30 cellular contexts compared by ENCODE assay signal in the genomic region with DNA sequence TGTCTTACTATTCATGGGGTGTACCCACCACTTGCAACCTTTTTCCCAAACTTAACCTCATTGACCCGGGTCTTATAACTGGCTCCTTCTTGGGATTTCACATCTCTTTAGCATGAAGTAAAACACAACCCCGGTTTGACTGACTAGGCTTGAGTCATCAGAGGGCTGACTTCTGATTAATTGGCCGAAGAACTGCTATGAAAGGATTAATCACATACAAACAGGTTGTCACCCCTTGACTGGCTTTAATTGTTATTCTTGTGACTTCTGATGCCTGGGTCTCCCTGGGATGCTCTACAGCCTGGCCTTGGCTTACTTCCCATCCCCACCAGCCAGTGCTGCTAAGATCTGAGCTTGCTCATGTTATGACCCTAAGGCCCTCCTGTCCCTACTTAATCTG. TPM values are rescaled to one million over a fixed set of nuclear protein-coding genes. Genes with fewer than 3 reads are reported as not detected.
DNase-seq lines count a peak whose midpoint lies in the region; ATAC-seq, FAIRE-seq and TF ChIP-seq lines count a peak whose summit lies in the region.
"Had no signal": no experiment of that assay in that cellular context is flagged by ENCODE, and none has a peak within 500 bp of the region (broad histone marks: within the 10 kb centered on the region; RNA-seq: fewer than 3 reads in every experiment).

No MANE protein-coding gene starts in this region.

- BruUV-seq in mammary epithelial cell (replicated peaks; lab: Mats Ljungman, UMichigan) = no TSS peak
- BruUV-seq in MCF 10A (replicated peaks; lab: Mats Ljungman, UMichigan) = no TSS peak

- no peak for TF ChIP-seq POLR2A in GM12892 (IDR thresholded peaks at IDR 0.05; ENCODE audit: low read depth, low read length)

- no peaks in the 10 kb centered on the region for H3K79me2 ChIP-seq in mammary epithelial cell (ENCODE audit: insufficient read depth, low read length)
- H3K79me2 ChIP-seq in SK-N-SH (ENCODE audit: insufficient read depth) = no peaks in the 10 kb centered on the region
- no peaks in the 10 kb centered on the region for H3K79me2 ChIP-seq in hepatocyte

- H3K4me1 Mint-ChIP-seq in MCF 10A (ENCODE audit: insufficient read depth, unreplicated experiment) = no peaks in the 10 kb centered on the region
- H3K4me1 Mint-ChIP-seq: GM23338 had no signal

- WGBS in mammary epithelial cell (ENCODE audit: low coverage, missing lambda C conversion rate) = 43% methylated on average over 2 of the region's 3 CpGs
- 20% methylated on average over 3 of the region's 3 CpGs for WGBS in SK-N-SH (ENCODE audit: low lambda C conversion rate)
- WGBS in hepatocyte (ENCODE audit: low lambda C conversion rate, missing lambda C conversion rate) = 92% methylated on average over 3 of the region's 3 CpGs

- H3K9ac ChIP-seq in mammary epithelial cell (ENCODE audit: insufficient read depth, low read length) = no peak overlapping the region
- no peak overlapping the region for H3K9ac ChIP-seq in SK-N-SH

- no peaks in the 10 kb centered on the region for H3K9me3 Mint-ChIP-seq in MCF 10A (ENCODE audit: unreplicated experiment)
- H3K9me3 Mint-ChIP-seq: GM23338; IgD-negative memory B cell; T-helper 1 cell treated with Interleukin-12 subunit alpha and Interleukin-12 subunit beta and Interleukin-4 antibody, amounts not matched to agents 30 μg/mL and 1 μg/mL, for 36 hours had no signal

- H3K9me3 ChIP-seq in mammary epithelial cell (replicated peaks; ENCODE audit: insufficient read depth, low read length) = no peaks in the 10 kb centered on the region
- H3K9me3 ChIP-seq in SK-N-SH = no peaks in the 10 kb centered on the region
- H3K9me3 ChIP-seq in hepatocyte (ENCODE audit: low read depth) = no peaks in the 10 kb centered on the region
- H3K9me3 ChIP-seq: ovary, SJSA1, spleen, upper lobe of right lung had no signal

- H3K27ac Mint-ChIP-seq in MCF 10A (ENCODE audit: low read depth, unreplicated experiment) = no peak overlapping the region
- H3K27ac Mint-ChIP-seq: CD14-positive monocyte; GM23338; IgD-negative memory B cell; T-helper 1 cell treated with Interleukin-12 subunit alpha and Interleukin-12 subunit beta and Interleukin-4 antibody, amounts not matched to agents 30 μg/mL and 1 μg/mL, for 36 hours had no signal

- H3K36me3 ChIP-seq in mammary epithelial cell (ENCODE audit: insufficient read depth, low read length) (no peaks in the 10 kb centered on the region), SK-N-SH (replicated peaks in 1 of 2; ENCODE audit: control insufficient read depth in 1 of 2, insufficient read depth in 2 of 2, low read length in 1 of 2) (no peaks in the 10 kb centered on the region), hepatocyte (replicated peaks; ENCODE audit: insufficient read depth, low read depth) (no peaks in the 10 kb centered on the region)
- H3K36me3 ChIP-seq: ovary, SJSA1, spleen, upper lobe of right lung had no signal

- H2AFZ ChIP-seq in mammary epithelial cell (ENCODE audit: low read depth, low read length) = no peak overlapping the region
- H2AFZ ChIP-seq in SK-N-SH (ENCODE audit: low read depth) = no peak overlapping the region
- H2AFZ ChIP-seq in hepatocyte = no peak overlapping the region
- H2AFZ ChIP-seq: GM23338 had no signal

- TF ChIP-seq RAD21 in SK-N-SH (IDR thresholded peaks at IDR 0.05; ENCODE audit: low read length) = no peak

- no peaks in the 10 kb centered on the region for H3F3A ChIP-seq in SK-N-SH (replicated peaks; ENCODE audit: insufficient read depth)

- in situ Hi-C loops in mammary epithelial cell (cut with MboI; ENCODE audit: low sequenced_read_pairs in 2 of 2) = loop anchor here in 1 of 2 donors (5.0 to 25.0 kb wide), 2 partner anchors 137 to 293 kb away; no protein-coding TSS in a partner anchor

- POLR2A ChIA-PET in MCF 10A (lab: Yijun Ruan, JAX) (no interaction called here), SK-N-SH (lab: Yijun Ruan, JAX) (no interaction called here)

- dilution Hi-C loops in mammary epithelial cell (cut with HindIII; ENCODE audit: low sequenced_read_pairs) = no loop called here

- H3K4me1 ChIP-seq in mammary epithelial cell (ENCODE audit: insufficient read depth, low read length) (no peaks in the 10 kb centered on the region), SK-N-SH (ENCODE audit: control insufficient read depth in 1 of 2, insufficient read depth in 2 of 2, low read depth in 1 of 2, low read length in 1 of 2) (no peaks in the 10 kb centered on the region; a peak in 2 of 4 replicates), hepatocyte (ENCODE audit: insufficient read depth) (no peaks in the 10 kb centered on the region)
- H3K4me1 ChIP-seq: spleen, upper lobe of right lung had no signal

- no peak overlapping the region for H3K4me3 Mint-ChIP-seq in MCF 10A (ENCODE audit: unreplicated experiment)
- H3K4me3 Mint-ChIP-seq: CD14-positive monocyte; GM23338; IgD-negative memory B cell; T-helper 1 cell treated with Interleukin-12 subunit alpha and Interleukin-12 subunit beta and Interleukin-4 antibody, amounts not matched to agents 30 μg/mL and 1 μg/mL, for 36 hours had no signal

- H3K27me3 ChIP-seq in mammary epithelial cell (ENCODE audit: insufficient read depth, low read length) = no peaks in the 10 kb centered on the region
- no peaks in the 10 kb centered on the region for H3K27me3 ChIP-seq in SK-N-SH (ENCODE audit: insufficient read depth)
- no peaks in the 10 kb centered on the region for H3K27me3 ChIP-seq in hepatocyte
- H3K27me3 ChIP-seq: dorsolateral prefrontal cortex, ovary, SJSA1, spleen, upper lobe of right lung had no signal

- H3K27ac ChIP-seq in mammary epithelial cell (ENCODE audit: insufficient read depth, low read depth, low read length) (no peak overlapping the region), SK-N-SH (ENCODE audit: low read depth in 2 of 2, low read length in 1 of 2) (no peak overlapping the region), hepatocyte (no peak overlapping the region)
- H3K27ac ChIP-seq: 22Rv1, dorsolateral prefrontal cortex, ovary, SJSA1, spleen, upper lobe of right lung had no signal

- ATAC-seq in HG02571 (IDR thresholded peaks at IDR 0.05; ENCODE audit: unreplicated experiment) = no peak
- ATAC-seq: GM12878, GM23338, Panc1, upper lobe of right lung had no signal

- H3K27me3 Mint-ChIP-seq in MCF 10A (ENCODE audit: insufficient read depth, unreplicated experiment) = no peaks in the 10 kb centered on the region
- H3K27me3 Mint-ChIP-seq: IgD-negative memory B cell had no signal

- H4K20me1 ChIP-seq in mammary epithelial cell (ENCODE audit: insufficient read depth, low read length) (no peaks in the 10 kb centered on the region), SK-N-SH (ENCODE audit: insufficient read depth) (no peaks in the 10 kb centered on the region), hepatocyte (ENCODE audit: insufficient read depth, poor library complexity, severe bottlenecking) (no peaks in the 10 kb centered on the region)

- H3K9me2 ChIP-seq in SK-N-SH (no peaks in the 10 kb centered on the region), hepatocyte (replicated peaks; ENCODE audit: insufficient read depth) (no peaks in the 10 kb centered on the region)

- intact Hi-C loops in mammary epithelial cell (cut with micrococcal nuclease) = no loop called here
- intact Hi-C loops in MCF 10A (cut with micrococcal nuclease) = no loop called here

- TF ChIP-seq CTCF in mammary epithelial cell (conservative IDR thresholded peaks at IDR 0.05 in 1 of 2, IDR thresholded peaks at IDR 0.05 in 1 of 2; ENCODE audit: extremely low read depth in 1 of 2, insufficient read depth in 1 of 2, low read depth in 1 of 2, low read length in 2 of 2) = no peak
- no peak for TF ChIP-seq CTCF in MCF 10A (IDR thresholded peaks at IDR 0.05; ENCODE audit: unreplicated experiment)
- TF ChIP-seq CTCF in SK-N-SH (IDR thresholded peaks at IDR 0.05) = no peak
- no peak for TF ChIP-seq CTCF in hepatocyte (IDR thresholded peaks at IDR 0.05; ENCODE audit: poor library complexity)

- CTCF ChIA-PET in mammary epithelial cell (lab: Charles Lee; ENCODE audit: low non-redundant PET) (no interaction called here), MCF 10A (lab: Yijun Ruan, JAX) (interaction anchor here (0.6 kb wide), 1 partner anchor 134 kb away, joined by 3 read pairs; no protein-coding TSS in a partner anchor), SK-N-SH (lab: Yijun Ruan, JAX) (interaction anchor here (1.9 to 6.8 kb wide), 3 partner anchors 9 to 491 kb away, joined by 4 to 56 read pairs (median 51); partner anchors contain the start of gene CRPPA)

- DNase-seq in mammary epithelial cell (peak; percentile 49), MCF 10A (ENCODE audit: unreplicated experiment) (no peak), SK-N-SH (no peak), glomerular visceral epithelial cell (ENCODE audit: extremely low spot score) (peak; percentile 7), hepatic stellate cell (ENCODE audit: low spot score) (no peak), GM12892 (ENCODE audit: insufficient read length) (no peak), hepatocyte (ENCODE audit: low spot score) (no peak)
- DNase-seq: activated CD4-positive, alpha-beta T cell treated with anti-CD3 and anti-CD28 coated beads for 1 hour; activated gamma-delta T cell treated with Interleukin-2 at 50 U/mL for 16 hours; dorsolateral prefrontal cortex; NCI-H1105; NCI-H2029; NCI-H526; ovary; retina; spleen; stimulated activated CD4-positive, alpha-beta T cell treated with anti-CD3 and anti-CD28 coated beads, Interleukin-2, amount 100 ng/mL, for 48 hours; upper lobe of right lung had no signal

- no peak overlapping the region for H3K4me3 ChIP-seq in mammary epithelial cell (replicated peaks in 1 of 3; ENCODE audit: insufficient read depth in 1 of 3, low read depth in 2 of 3, low read length in 3 of 3)
- no peak overlapping the region for H3K4me3 ChIP-seq in SK-N-SH (ENCODE audit: low read depth in 2 of 2, low read length in 1 of 2)
- H3K4me3 ChIP-seq in hepatocyte = no peak overlapping the region
- H3K4me3 ChIP-seq: dorsolateral prefrontal cortex, GM12878, GM23338, lung, ovary, SJSA1, spleen, upper lobe of right lung had no signal

- TF ChIP-seq EP300 in SK-N-SH (IDR thresholded peaks at IDR 0.05; ENCODE audit: borderline replicate concordance in 1 of 2, low read depth in 1 of 2, low read length in 1 of 2) = peak in 1 of 2 experiments; percentile 69; a peak in 2 of 4 replicates

- H3K36me3 Mint-ChIP-seq in MCF 10A (ENCODE audit: insufficient read depth, unreplicated experiment) = no peaks in the 10 kb centered on the region
- H3K36me3 Mint-ChIP-seq: CD14-positive monocyte, IgD-negative memory B cell had no signal

- FAIRE-seq in GM12892 (lab: Jason Lieb, UNC) = no peak
- FAIRE-seq: GM12878 had no signal

- H3K4me2 ChIP-seq in mammary epithelial cell (ENCODE audit: insufficient read depth, low read depth, low read length) = no peak overlapping the region
- no peak overlapping the region for H3K4me2 ChIP-seq in SK-N-SH
- no peak overlapping the region for H3K4me2 ChIP-seq in hepatocyte
- H3K4me2 ChIP-seq: GM23338 had no signal

RNA-seq across cellular contexts. Expression of gene CRPPA, which starts 8.8 kb away (rescaled TPM):
- 1 to 10 TPM; 1.0 to 4.5 TPM for total RNA-seq in mammary epithelial cell
- 0.34 TPM for polyA plus RNA-seq in mammary epithelial cell
- polyA minus RNA-seq in mammary epithelial cell = not detected
- total RNA-seq in MCF 10A (2022) = 0.81 and 1.1 TPM in 2 replicates
- polyA plus RNA-seq in SK-N-SH (2012; rRNA removed) = 0.15 and 0.31 TPM in 2 replicates
- polyA plus RNA-seq in SK-N-SH (2012; cell fraction: cytosol; rRNA removed) = 0.34 and 0.46 TPM in 2 replicates
- polyA plus RNA-seq in SK-N-SH (2012; cell fraction: nucleus; rRNA removed) = 0.11 and 0.35 TPM in 2 replicates
- polyA plus RNA-seq in GM12892 (2012; ENCODE audit: missing spikeins) = not detected
- 3.4 and 4.4 TPM in 2 replicates for total RNA-seq in hepatocyte
- 2.5 and 3.3 TPM in 2 replicates for polyA plus RNA-seq in hepatocyte
- total RNA-seq: GM12878 had no signal
- polyA plus RNA-seq: GM12878 had no signal

RNA-seq across cellular contexts. Expression of gene SOSTDC1, which starts 35.4 kb away (rescaled TPM):
- total RNA-seq in mammary epithelial cell = 10 to 100 TPM in 1 of 2 donors, under 1 TPM in 1; 0.73 to 40.0 TPM
- 1.5 TPM for polyA plus RNA-seq in mammary epithelial cell
- polyA minus RNA-seq in mammary epithelial cell = not detected
- not detected in 2 replicates for total RNA-seq in MCF 10A (2022)
- 0.13 and 0.81 TPM in 2 replicates for polyA plus RNA-seq in SK-N-SH (2012; rRNA removed)
- polyA plus RNA-seq in SK-N-SH (2012; cell fraction: cytosol; rRNA removed) = 0.58 and 0.71 TPM in 2 replicates
- 0.07 and 0.12 TPM in 2 replicates for polyA plus RNA-seq in SK-N-SH (2012; cell fraction: nucleus; rRNA removed)
- polyA plus RNA-seq in GM12892 (2012; ENCODE audit: missing spikeins) = not detected
- total RNA-seq in hepatocyte = 65.8 and 71.5 TPM in 2 replicates
- 30.9 and 38.5 TPM in 2 replicates for polyA plus RNA-seq in hepatocyte
- total RNA-seq: glomerular endothelial cell, GM12878, spleen, subcutaneous adipose tissue had no signal
- polyA plus RNA-seq: CD14-positive monocyte, GM12878, IgD-negative memory B cell, spleen had no signal

Comparison
In these comparisons a context has a peak if more than half of its experiments do, and no peak if none do; other contexts are left out.
1. DNase-seq: peak in mammary epithelial cell (single experiment) and glomerular visceral epithelial cell (single experiment); none in MCF 10A (single experiment), SK-N-SH (single experiment), hepatic stellate cell (single experiment), GM12892 (single experiment) and hepatocyte (single experiment).